ENCODE assay signal across 26 cellular contexts in the genomic region with DNA sequence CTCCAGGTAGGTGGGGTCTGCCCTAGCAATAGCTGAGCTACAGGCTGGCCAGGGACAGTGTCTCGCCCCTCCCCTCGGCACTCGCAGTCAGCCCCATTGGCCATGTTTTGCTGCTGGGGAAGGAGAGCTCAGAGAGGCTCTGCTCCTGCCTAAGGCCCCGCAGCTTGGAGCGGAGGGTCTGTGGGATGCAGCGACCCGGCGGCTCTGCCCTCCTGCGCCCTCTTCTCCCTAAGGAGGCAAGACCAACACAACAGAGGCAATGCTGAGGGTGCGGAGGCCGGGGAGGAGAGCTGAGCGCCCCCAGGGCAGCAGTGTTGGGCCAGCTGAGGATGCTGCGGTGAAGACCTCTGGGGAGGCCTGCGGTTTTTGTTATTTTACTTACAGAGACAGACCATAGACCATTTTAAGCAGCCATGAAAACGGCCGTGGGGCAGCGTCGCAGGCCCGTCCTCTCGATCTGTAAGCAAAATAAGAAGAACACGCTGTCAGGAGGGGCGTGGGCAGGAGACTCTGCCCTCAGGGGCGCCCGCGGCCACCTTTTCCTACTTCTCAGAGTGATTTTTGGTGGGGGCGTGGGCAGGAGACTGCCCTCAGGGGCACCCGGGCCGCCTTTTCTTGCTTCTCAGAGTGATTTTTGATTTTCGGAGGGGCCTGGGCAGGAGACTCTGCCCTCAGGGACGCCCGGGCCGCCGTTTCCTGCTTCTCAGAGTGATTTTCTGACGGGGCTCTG. TPM values are rescaled to one million over a fixed set of nuclear protein-coding genes. Genes with fewer than 3 reads are reported as not detected.
A peak's percentile ranks its signal among the peaks of the same experiment; 100 is the strongest.
DNase-seq lines count a peak whose midpoint lies in the region; ATAC-seq, FAIRE-seq and TF ChIP-seq lines count a peak whose summit lies in the region.
"Had no signal": no experiment of that assay in that cellular context is flagged by ENCODE, and none has a peak within 500 bp of the region (broad histone marks: within the 10 kb centered on the region; RNA-seq: fewer than 3 reads in every experiment).

No MANE protein-coding gene starts in this region.

- BruUV-seq in HepG2 (replicated peaks; lab: Mats Ljungman, UMichigan) = no TSS peak
- no TSS peak for BruUV-seq in K562 (replicated peaks; lab: Mats Ljungman, UMichigan)

- no peak overlapping the region for H2BK120ac ChIP-seq in neuronal stem cell (ENCODE audit: low read depth, low read length)

- no peaks in the 10 kb centered on the region for H3K79me2 ChIP-seq in HepG2 (ENCODE audit: insufficient read depth, low read length)
- H3K79me2 ChIP-seq in K562 (ENCODE audit: control insufficient read depth, insufficient read depth, low read length) = peaks cover 46% of the 10 kb centered on the region

- CTCF ChIA-PET in HepG2 (lab: Yijun Ruan, JAX; ENCODE audit: low intra/inter-chr PET ratio, low total read pairs) (no interaction called here), K562 (lab: Yijun Ruan, JAX; ENCODE audit: low intra/inter-chr PET ratio) (no interaction called here)

- no peak overlapping the region for H3K23ac ChIP-seq in neuronal stem cell (ENCODE audit: low read depth, low read length, poor library complexity)

- H3K9me3 ChIP-seq in HepG2 (ENCODE audit: low read length) (no peaks in the 10 kb centered on the region), right lobe of liver (no peaks in the 10 kb centered on the region), K562 (replicated peaks; ENCODE audit: control insufficient read depth, insufficient read depth, low read depth, low read length) (peaks cover under 1% of the 10 kb centered on the region; the same call in 1 of the 2 replicates), neuronal stem cell (replicated peaks in 1 of 2; ENCODE audit: control insufficient read depth in 2 of 2, insufficient read depth in 1 of 2, low read depth in 1 of 2, low read length in 2 of 2) (no peaks in the 10 kb centered on the region), skeletal muscle tissue (ENCODE audit: control insufficient read depth in 3 of 3, low read length in 3 of 3) (no peaks in the 10 kb centered on the region)
- H3K9me3 ChIP-seq: A549 had no signal

- H2AK5ac ChIP-seq in neuronal stem cell (ENCODE audit: low read depth, low read length) = peak overlapping the region; percentile 56

- intact Hi-C loops in HepG2 (cut with micrococcal nuclease; ENCODE audit: unreplicated experiment) = no loop called here
- intact Hi-C loops in right lobe of liver (cut with DNase I) = no loop called here
- intact Hi-C loops in K562 (cut with micrococcal nuclease) = no loop called here
- intact Hi-C loops in posterior cingulate gyrus (cut with DNase I) = no loop called here

- TF ChIP-seq CTCF in HepG2 (CRISPR knock-in tag; IDR thresholded peaks at IDR 0.05) = no peak
- no peak for TF ChIP-seq CTCF in right lobe of liver (IDR thresholded peaks at IDR 0.05)
- no peak for TF ChIP-seq CTCF in K562 (IDR thresholded peaks at IDR 0.05 in 2 of 3, conservative IDR thresholded peaks at IDR 0.05 in 1 of 3; ENCODE audit: insufficient read depth in 2 of 3, low read depth in 1 of 3, low read length in 3 of 3)

- TF ChIP-seq POLR2A in HepG2 (IDR thresholded peaks at IDR 0.05; ENCODE audit: insufficient read depth in 1 of 2, low read depth in 2 of 2, low read length in 2 of 2) (no peak), right lobe of liver (IDR thresholded peaks at IDR 0.05) (no peak), K562 (conservative IDR thresholded peaks at IDR 0.05) (no peak)

- H2BK15ac ChIP-seq in neuronal stem cell (ENCODE audit: low read length) = no peak overlapping the region

- 27% methylated on average over 22 of the region's 34 CpGs for WGBS in HepG2 (ENCODE audit: low lambda C conversion rate)
- 69% methylated on average over 9 of the region's 34 CpGs for WGBS in right lobe of liver (ENCODE audit: insufficient coverage, low coverage, low lambda C conversion rate, missing lambda C conversion rate)
- 96% methylated on average over 28 of the region's 34 CpGs for WGBS in K562 (ENCODE audit: insufficient coverage, low coverage, missing lambda C conversion rate)
- WGBS in neuronal stem cell (ENCODE audit: extremely low coverage in 2 of 2, insufficient read length in 2 of 2, insufficient replicate concordance in 1 of 2), 2 donors = no CpG with 5 or more reads among the region's 34 CpGs

- H4K91ac ChIP-seq in neuronal stem cell (ENCODE audit: low read depth, low read length, poor library complexity) = no peak overlapping the region

- ATAC-seq in HepG2 (no peak), right lobe of liver (no peak), K562 (no peak)
- ATAC-seq: A549 had no signal

- peak overlapping the region; percentile 95 for H3K4ac ChIP-seq in neuronal stem cell (ENCODE audit: low read length)

- peaks cover 10% of the 10 kb centered on the region for H3K4me1 ChIP-seq in HepG2 (ENCODE audit: insufficient read depth, low read length)
- no peaks in the 10 kb centered on the region for H3K4me1 ChIP-seq in right lobe of liver
- peaks cover 0 to 60% of the 10 kb centered on the region in 2 experiments; a peak in 2 of 5 replicates for H3K4me1 ChIP-seq in K562 (replicated peaks in 1 of 2; ENCODE audit: control insufficient read depth in 2 of 2, insufficient read depth in 2 of 2, low read length in 2 of 2)
- H3K4me1 ChIP-seq in neuronal stem cell (ENCODE audit: control insufficient read depth in 2 of 2, insufficient read depth in 1 of 2, low read depth in 1 of 2, low read length in 2 of 2) = no peaks in the 10 kb centered on the region
- peaks cover 32 to 57% (median 49%) of the 10 kb centered on the region in 3 donors for H3K4me1 ChIP-seq in skeletal muscle tissue (ENCODE audit: control insufficient read depth in 3 of 3, insufficient read depth in 3 of 3, low read length in 3 of 3)
- H3K4me1 ChIP-seq: A549 had no signal

- peak overlapping the region; percentile 71 for H3K18ac ChIP-seq in neuronal stem cell (ENCODE audit: low read length)

- no peak overlapping the region for H3K14ac ChIP-seq in neuronal stem cell (ENCODE audit: low read length)

- no peak for TF ChIP-seq EP300 in HepG2 (IDR thresholded peaks at IDR 0.05; ENCODE audit: low read depth in 2 of 2, low read length in 2 of 2)
- TF ChIP-seq EP300 in HepG2 (CRISPR knock-in tag; IDR thresholded peaks at IDR 0.05; ENCODE audit: borderline replicate concordance) = no peak
- TF ChIP-seq EP300 in K562 (IDR thresholded peaks at IDR 0.05; ENCODE audit: low read length) = no peak

- DNase-seq in HepG2 (ENCODE audit: low spot score) = no peak
- DNase-seq in right lobe of liver = no peak
- DNase-seq in K562 (ENCODE audit: extremely low read depth in 1 of 4, low spot score in 3 of 4) = no peak
- DNase-seq in neuronal stem cell (ENCODE audit: low spot score) = no peak
- no peak for DNase-seq in ureter (ENCODE audit: low spot score)
- no peak for DNase-seq in AG08395 (ENCODE audit: low spot score)
- no peak for DNase-seq in posterior cingulate gyrus
- DNase-seq: 8988T; ACHN; CD4-positive, alpha-beta T cell; CD8-positive, alpha-beta memory T cell; DMS53; DMS79 treated with DMSO at 0.1 percent for 48 hours; GF-D8; GOT3; H7; HCEC 1CT had no signal

- no peak overlapping the region for H3K9ac ChIP-seq in HepG2 (ENCODE audit: insufficient read depth, low read depth, low read length)
- H3K9ac ChIP-seq in K562 (ENCODE audit: insufficient read depth in 1 of 2, low read depth in 2 of 2, low read length in 2 of 2) = no peak overlapping the region
- H3K9ac ChIP-seq in neuronal stem cell (ENCODE audit: low read depth, low read length, poor library complexity) = no peak overlapping the region
- H3K9ac ChIP-seq in skeletal muscle tissue (ENCODE audit: low read depth in 1 of 3, low read length in 3 of 3) = peak overlapping the region in 1 of 3 donors; percentile 89

- H4K20me1 ChIP-seq in HepG2 (ENCODE audit: insufficient read depth, low read length) (no peaks in the 10 kb centered on the region; the same call in 1 of the 2 replicates), K562 (replicated peaks; ENCODE audit: control insufficient read depth, insufficient read depth, low read length) (peaks cover 4% of the 10 kb centered on the region; the same call in 1 of the 2 replicates)

- FAIRE-seq in HepG2 (lab: Jason Lieb, UNC) (no peak), K562 (lab: Jason Lieb, UNC) (no peak)
- FAIRE-seq: A549, D721Med, GM12891, GM18507 had no signal

- H4K8ac ChIP-seq in neuronal stem cell (ENCODE audit: low read depth, low read length) = no peak overlapping the region

- no peaks in the 10 kb centered on the region for H3K9me1 ChIP-seq in K562 (ENCODE audit: control insufficient read depth, insufficient read depth, low read length)

- in situ Hi-C loops in HepG2 (cut with HindIII; ENCODE audit: extremely low pct_ligation_motif_present, low pct_unique_long_range_greater_than_20kb) = no loop called here
- in situ Hi-C loops in K562 (cut with MboI) = no loop called here

- H2BK5ac ChIP-seq in neuronal stem cell (ENCODE audit: low read length) = no peak overlapping the region

- no peak overlapping the region for H3K27ac ChIP-seq in HepG2 (ENCODE audit: extremely low read length, insufficient read depth, low read length)
- no peak overlapping the region for H3K27ac ChIP-seq in right lobe of liver
- no peak overlapping the region for H3K27ac ChIP-seq in K562 (ENCODE audit: extremely low read depth, low read depth, low read length)
- H3K27ac ChIP-seq in neuronal stem cell (replicated peaks; ENCODE audit: low read length) = no peak overlapping the region
- peak overlapping the region; percentile 94 for H3K27ac ChIP-seq in skeletal muscle tissue (ENCODE audit: low read depth, low read length)
- H3K27ac ChIP-seq: A549 had no signal

- peaks cover 58 to 96% of the 10 kb centered on the region in 2 experiments for H3K27me3 ChIP-seq in HepG2 (ENCODE audit: control insufficient read depth in 1 of 2, insufficient read depth in 2 of 2, low read length in 2 of 2)
- H3K27me3 ChIP-seq in right lobe of liver = no peaks in the 10 kb centered on the region
- H3K27me3 ChIP-seq in K562 (ENCODE audit: control insufficient read depth in 2 of 2, insufficient read depth in 2 of 2, low read length in 2 of 2) = no peaks in the 10 kb centered on the region
- peaks cover 0 to 42% (median 0%) of the 10 kb centered on the region in 3 experiments for H3K27me3 ChIP-seq in neuronal stem cell (ENCODE audit: control insufficient read depth in 3 of 3, insufficient read depth in 3 of 3, low read depth in 1 of 3, low read length in 3 of 3)
- no peaks in the 10 kb centered on the region for H3K27me3 ChIP-seq in skeletal muscle tissue (ENCODE audit: control insufficient read depth in 3 of 3, insufficient read depth in 3 of 3, low read length in 3 of 3)

- H2AFZ ChIP-seq in HepG2 (ENCODE audit: low read length) (no peak overlapping the region), K562 (ENCODE audit: low read depth, low read length) (no peak overlapping the region), neuronal stem cell (ENCODE audit: low read length) (no peak overlapping the region)

- POLR2A ChIA-PET in HepG2 (lab: Yijun Ruan, JAX) = no interaction called here
- POLR2A ChIA-PET in K562 (lab: Yijun Ruan, JAX) = interaction anchor here (0.6 kb wide), 1 partner anchor 180 kb away, joined by 4 read pairs; no protein-coding TSS in a partner anchor

- H3K4me2 ChIP-seq in HepG2 (ENCODE audit: low read depth, low read length) (no peak overlapping the region), K562 (ENCODE audit: insufficient read depth, low read length) (no peak overlapping the region), neuronal stem cell (ENCODE audit: insufficient read depth, low read length, poor library complexity, severe bottlenecking) (no peak overlapping the region)
- H3K4me2 ChIP-seq: A549 had no signal

- H3K4me3 ChIP-seq in HepG2 (replicated peaks in 1 of 3; ENCODE audit: insufficient read depth in 1 of 3, low read depth in 2 of 3, low read length in 3 of 3) (no peak overlapping the region), right lobe of liver (no peak overlapping the region), K562 (no peak overlapping the region), neuronal stem cell (ENCODE audit: low read length in 2 of 2) (no peak overlapping the region), skeletal muscle tissue (ENCODE audit: low read length in 3 of 3) (peak overlapping the region in 1 of 3 donors; percentile 79)
- H3K4me3 ChIP-seq: A549 had no signal

- peak overlapping the region; percentile 41 for H2BK12ac ChIP-seq in neuronal stem cell (ENCODE audit: low read length)

- H3K36me3 ChIP-seq in HepG2 (replicated peaks in 1 of 2; ENCODE audit: control insufficient read depth in 1 of 2, insufficient read depth in 2 of 2, low read length in 2 of 2) (no peaks in the 10 kb centered on the region), right lobe of liver (no peaks in the 10 kb centered on the region), K562 (ENCODE audit: control insufficient read depth, insufficient read depth, low read length) (peaks cover 91% of the 10 kb centered on the region; the same call in 2 of the 3 replicates), neuronal stem cell (replicated peaks in 1 of 2; ENCODE audit: control insufficient read depth in 2 of 2, insufficient read depth in 2 of 2, low read length in 2 of 2) (no peaks in the 10 kb centered on the region), skeletal muscle tissue (ENCODE audit: control insufficient read depth in 3 of 3, insufficient read depth in 3 of 3, low read length in 3 of 3) (peaks cover 0 to 11% (median 7%) of the 10 kb centered on the region in 3 donors)

- H3K79me1 ChIP-seq in neuronal stem cell (ENCODE audit: low read depth, low read length) = no peaks in the 10 kb centered on the region

- TF ChIP-seq RAD21 in HepG2 (CRISPR knock-in tag; IDR thresholded peaks at IDR 0.05) = no peak
- TF ChIP-seq RAD21 in K562 (CRISPR knock-in tag; conservative IDR thresholded peaks at IDR 0.05 in 1 of 2, IDR thresholded peaks at IDR 0.05 in 1 of 2) = no peak

RNA-seq across cellular contexts. Expression of gene PABPN1L, which starts 31.4 kb away (rescaled TPM):
- total RNA-seq in HepG2 (2016; rRNA removed; fragmentation: Illumina TruSeq; extraction: Trizol) (not detected in 2 replicates), right lobe of liver (under 1 TPM in 1 of 6 experiments, not detected in 5; 0.37 TPM), K562 (2014; rRNA removed) (0.32 TPM in 1 of 2 replicates, not detected in the other), K562 (2014; rRNA removed; fragmentation: Illumina TruSeq; extraction: Trizol) (not detected in 2 replicates), K562 (2015; rRNA removed; fragmentation: Illumina TruSeq; extraction: Trizol) (0.19 TPM in 1 of 2 replicates, not detected in the other), K562 (2021) (0.29 TPM in 1 of 2 replicates, not detected in the other), skeletal muscle tissue (not detected), ureter (not detected)
- total RNA-seq in HepG2 (2016; cell fraction: cytosol; rRNA removed; fragmentation: Illumina TruSeq; extraction: Trizol; ENCODE audit: low read depth) = not detected in 2 replicates
- total RNA-seq in HepG2 (2016; cell fraction: insoluble cytoplasmic fraction; rRNA removed; fragmentation: Illumina TruSeq; extraction: Trizol) = not detected in 2 replicates
- total RNA-seq in HepG2 (2016; cell fraction: membrane; rRNA removed; fragmentation: Illumina TruSeq; extraction: Trizol) = not detected in 2 replicates
- total RNA-seq in HepG2 (2016; cell fraction: nucleus; rRNA removed; fragmentation: Illumina TruSeq; extraction: Trizol) = not detected in 2 replicates
- polyA plus RNA-seq in HepG2 (2011; rRNA removed) (not detected in 2 replicates), K562 (2011; rRNA removed) (not detected in 2 replicates), K562 (2014; fragmentation: Illumina TruSeq; extraction: Trizol) (not detected in 2 replicates), K562 (2014; fragmentation: Nextera tagmentation; extraction: Ambion mirVana) (not detected), K562 (2014; rRNA removed) (0.11 TPM in 1 of 2 replicates, not detected in the other)
- not detected in 2 replicates for polyA plus RNA-seq in HepG2 (2011; cell fraction: cytosol; rRNA removed)
- not detected in 2 replicates for polyA plus RNA-seq in HepG2 (2011; cell fraction: nucleus; rRNA removed)
- polyA plus RNA-seq in HepG2 (2012) = not detected in 2 replicates
- polyA plus RNA-seq in HepG2 (2016; cell fraction: cytosol; fragmentation: Illumina TruSeq; extraction: Trizol; ENCODE audit: low read depth) = not detected in 2 replicates
- not detected in 2 replicates for polyA plus RNA-seq in HepG2 (2016; cell fraction: insoluble cytoplasmic fraction; fragmentation: Illumina TruSeq; extraction: Trizol; ENCODE audit: low read depth)
- polyA plus RNA-seq in HepG2 (2016; cell fraction: membrane; fragmentation: Illumina TruSeq; extraction: Trizol; ENCODE audit: low read depth) = not detected in 2 replicates
- polyA plus RNA-seq in HepG2 (2016; cell fraction: nucleus; fragmentation: Illumina TruSeq; extraction: Trizol; ENCODE audit: insufficient read depth, low read depth) = not detected in 2 replicates
- polyA minus RNA-seq in HepG2 (2011; rRNA and poly(A)+ RNA removed; ENCODE audit: low replicate concordance) = not detected in 2 replicates
- polyA minus RNA-seq in HepG2 (2011; cell fraction: cytosol; rRNA and poly(A)+ RNA removed) = not detected in 2 replicates
- polyA minus RNA-seq in HepG2 (2011; cell fraction: nucleus; rRNA and poly(A)+ RNA removed) = not detected in 2 replicates
- total RNA-seq in K562 (2011; cell fraction: chromatin; rRNA removed; ENCODE audit: low replicate concordance) = 0.46 and 2.2 TPM in 2 replicates
- total RNA-seq in K562 (2011; cell fraction: nucleolus; rRNA removed) = 0.26 and 0.50 TPM in 2 replicates
- total RNA-seq in K562 (2011; cell fraction: nucleoplasm; rRNA removed) = 0.29 and 0.99 TPM in 2 replicates
- polyA plus RNA-seq in K562 (2011; cell fraction: cytosol; rRNA removed) = not detected in 2 replicates
- polyA plus RNA-seq in K562 (2011; cell fraction: nucleus; rRNA removed) = 0.55 and 0.58 TPM in 2 replicates
- 0.29 and 0.71 TPM in 2 replicates for polyA plus RNA-seq in K562 (2012)
- polyA minus RNA-seq in K562 (2011; rRNA and poly(A)+ RNA removed) = not detected in 2 replicates
- not detected in 2 replicates for polyA minus RNA-seq in K562 (2011; cell fraction: cytosol; rRNA and poly(A)+ RNA removed)
- polyA minus RNA-seq in K562 (2011; cell fraction: nucleus; rRNA and poly(A)+ RNA removed) = not detected in 2 replicates
- polyA plus RNA-seq in neuronal stem cell (2013, experiment 1 of 2) = not detected
- polyA plus RNA-seq in neuronal stem cell (2013, experiment 2 of 2) = not detected
- total RNA-seq: CD4-positive, alpha-beta T cell; CD8-positive, alpha-beta memory T cell; Daoy; G401; H7 had no signal
- polyA plus RNA-seq: A549; BJ; CD14-positive monocyte; CD8-positive, alpha-beta memory T cell had no signal

RNA-seq across cellular contexts. Expression of gene TRAPPC2L, which starts 40.9 kb away (rescaled TPM):
- 107 and 158 TPM in 2 replicates for total RNA-seq in HepG2 (2016; rRNA removed; fragmentation: Illumina TruSeq; extraction: Trizol)
- total RNA-seq in HepG2 (2016; cell fraction: cytosol; rRNA removed; fragmentation: Illumina TruSeq; extraction: Trizol; ENCODE audit: low read depth) = 39.7 and 49.5 TPM in 2 replicates
- 117 and 161 TPM in 2 replicates for total RNA-seq in HepG2 (2016; cell fraction: insoluble cytoplasmic fraction; rRNA removed; fragmentation: Illumina TruSeq; extraction: Trizol)
- 55.4 and 64.8 TPM in 2 replicates for total RNA-seq in HepG2 (2016; cell fraction: membrane; rRNA removed; fragmentation: Illumina TruSeq; extraction: Trizol)
- total RNA-seq in HepG2 (2016; cell fraction: nucleus; rRNA removed; fragmentation: Illumina TruSeq; extraction: Trizol) = 54.9 and 68.3 TPM in 2 replicates
- 94.9 and 96.3 TPM in 2 replicates for polyA plus RNA-seq in HepG2 (2011; rRNA removed)
- polyA plus RNA-seq in HepG2 (2011; cell fraction: cytosol; rRNA removed) = 49.7 and 65.0 TPM in 2 replicates
- polyA plus RNA-seq in HepG2 (2011; cell fraction: nucleus; rRNA removed) = 60.0 and 63.3 TPM in 2 replicates
- 72.5 and 94.4 TPM in 2 replicates for polyA plus RNA-seq in HepG2 (2012)
- 51.9 and 69.2 TPM in 2 replicates for polyA plus RNA-seq in HepG2 (2016; cell fraction: cytosol; fragmentation: Illumina TruSeq; extraction: Trizol; ENCODE audit: low read depth)
- 217 and 222 TPM in 2 replicates for polyA plus RNA-seq in HepG2 (2016; cell fraction: insoluble cytoplasmic fraction; fragmentation: Illumina TruSeq; extraction: Trizol; ENCODE audit: low read depth)
- 75.4 and 76.3 TPM in 2 replicates for polyA plus RNA-seq in HepG2 (2016; cell fraction: membrane; fragmentation: Illumina TruSeq; extraction: Trizol; ENCODE audit: low read depth)
- 124 and 134 TPM in 2 replicates for polyA plus RNA-seq in HepG2 (2016; cell fraction: nucleus; fragmentation: Illumina TruSeq; extraction: Trizol; ENCODE audit: insufficient read depth, low read depth)
- 63.0 and 105 TPM in 2 replicates for polyA minus RNA-seq in HepG2 (2011; rRNA and poly(A)+ RNA removed; ENCODE audit: low replicate concordance)
- polyA minus RNA-seq in HepG2 (2011; cell fraction: cytosol; rRNA and poly(A)+ RNA removed) = 10.9 and 13.1 TPM in 2 replicates
- polyA minus RNA-seq in HepG2 (2011; cell fraction: nucleus; rRNA and poly(A)+ RNA removed) = 45.4 and 54.3 TPM in 2 replicates
- total RNA-seq in right lobe of liver = 10 to 100 TPM; 15.1 to 25.5 (median 20.1) TPM
- 43.1 and 83.7 TPM in 2 replicates for total RNA-seq in K562 (2011; cell fraction: chromatin; rRNA removed; ENCODE audit: low replicate concordance)
- 64.3 and 69.7 TPM in 2 replicates for total RNA-seq in K562 (2011; cell fraction: nucleolus; rRNA removed)
- 53.0 and 53.7 TPM in 2 replicates for total RNA-seq in K562 (2011; cell fraction: nucleoplasm; rRNA removed)
- 60.4 and 77.5 TPM in 2 replicates for total RNA-seq in K562 (2014; rRNA removed)
- total RNA-seq in K562 (2014; rRNA removed; fragmentation: Illumina TruSeq; extraction: Trizol) = 92.6 and 126 TPM in 2 replicates
- total RNA-seq in K562 (2015; rRNA removed; fragmentation: Illumina TruSeq; extraction: Trizol) = 61.1 and 69.1 TPM in 2 replicates
- total RNA-seq in K562 (2021) = 89.1 and 92.6 TPM in 2 replicates
- polyA plus RNA-seq in K562 (2011; rRNA removed) = 124 and 163 TPM in 2 replicates
- 94.2 and 150 TPM in 2 replicates for polyA plus RNA-seq in K562 (2011; cell fraction: cytosol; rRNA removed)
- polyA plus RNA-seq in K562 (2011; cell fraction: nucleus; rRNA removed) = 96.2 and 120 TPM in 2 replicates
- polyA plus RNA-seq in K562 (2012) = 69.9 and 168 TPM in 2 replicates
- 97.5 and 104 TPM in 2 replicates for polyA plus RNA-seq in K562 (2014; fragmentation: Illumina TruSeq; extraction: Trizol)
- 100 to 1,000 TPM; 345 to 398 TPM for polyA plus RNA-seq in K562 (2014; fragmentation: Nextera tagmentation; extraction: Ambion mirVana)
- polyA plus RNA-seq in K562 (2014; rRNA removed) = 92.4 and 99.1 TPM in 2 replicates
- 28.3 and 55.3 TPM in 2 replicates for polyA minus RNA-seq in K562 (2011; rRNA and poly(A)+ RNA removed)
- polyA minus RNA-seq in K562 (2011; cell fraction: cytosol; rRNA and poly(A)+ RNA removed) = 24.9 and 30.9 TPM in 2 replicates
- polyA minus RNA-seq in K562 (2011; cell fraction: nucleus; rRNA and poly(A)+ RNA removed) = 30.4 and 33.3 TPM in 2 replicates
- 57.0 TPM for polyA plus RNA-seq in neuronal stem cell (2013, experiment 1 of 2)
- polyA plus RNA-seq in neuronal stem cell (2013, experiment 2 of 2) = 58.2 TPM
- total RNA-seq in skeletal muscle tissue = 29.2 TPM
- total RNA-seq in ureter = 55.3 TPM

RNA-seq across cellular contexts. Expression of gene GALNS, which starts 41.1 kb away (rescaled TPM):
- total RNA-seq in HepG2 (2016; rRNA removed; fragmentation: Illumina TruSeq; extraction: Trizol) = 2.8 and 9.2 TPM in 2 replicates
- 3.6 and 3.7 TPM in 2 replicates for total RNA-seq in HepG2 (2016; cell fraction: cytosol; rRNA removed; fragmentation: Illumina TruSeq; extraction: Trizol; ENCODE audit: low read depth)
- 2.6 and 11.0 TPM in 2 replicates for total RNA-seq in HepG2 (2016; cell fraction: insoluble cytoplasmic fraction; rRNA removed; fragmentation: Illumina TruSeq; extraction: Trizol)
- 4.2 and 5.1 TPM in 2 replicates for total RNA-seq in HepG2 (2016; cell fraction: membrane; rRNA removed; fragmentation: Illumina TruSeq; extraction: Trizol)
- total RNA-seq in HepG2 (2016; cell fraction: nucleus; rRNA removed; fragmentation: Illumina TruSeq; extraction: Trizol) = 12.2 and 14.1 TPM in 2 replicates
- polyA plus RNA-seq in HepG2 (2011; rRNA removed) = 9.5 and 9.8 TPM in 2 replicates
- 7.1 and 10.3 TPM in 2 replicates for polyA plus RNA-seq in HepG2 (2011; cell fraction: cytosol; rRNA removed)
- 30.6 and 39.2 TPM in 2 replicates for polyA plus RNA-seq in HepG2 (2011; cell fraction: nucleus; rRNA removed)
- polyA plus RNA-seq in HepG2 (2012) = 8.2 and 13.0 TPM in 2 replicates
- polyA plus RNA-seq in HepG2 (2016; cell fraction: cytosol; fragmentation: Illumina TruSeq; extraction: Trizol; ENCODE audit: low read depth) = 2.4 and 2.8 TPM in 2 replicates
- 4.4 and 4.7 TPM in 2 replicates for polyA plus RNA-seq in HepG2 (2016; cell fraction: insoluble cytoplasmic fraction; fragmentation: Illumina TruSeq; extraction: Trizol; ENCODE audit: low read depth)
- polyA plus RNA-seq in HepG2 (2016; cell fraction: membrane; fragmentation: Illumina TruSeq; extraction: Trizol; ENCODE audit: low read depth) = 4.1 and 4.7 TPM in 2 replicates
- 27.3 and 29.9 TPM in 2 replicates for polyA plus RNA-seq in HepG2 (2016; cell fraction: nucleus; fragmentation: Illumina TruSeq; extraction: Trizol; ENCODE audit: insufficient read depth, low read depth)
- polyA minus RNA-seq in HepG2 (2011; rRNA and poly(A)+ RNA removed; ENCODE audit: low replicate concordance) = 11.5 and 13.9 TPM in 2 replicates
- polyA minus RNA-seq in HepG2 (2011; cell fraction: cytosol; rRNA and poly(A)+ RNA removed) = 5.2 and 6.1 TPM in 2 replicates
- 13.4 and 18.0 TPM in 2 replicates for polyA minus RNA-seq in HepG2 (2011; cell fraction: nucleus; rRNA and poly(A)+ RNA removed)
- 10 to 100 TPM in 5 of 6 experiments, 1 to 10 TPM in 1; 9.2 to 20.6 (median 16.5) TPM for total RNA-seq in right lobe of liver
- total RNA-seq in K562 (2011; cell fraction: chromatin; rRNA removed; ENCODE audit: low replicate concordance) = 69.8 and 180 TPM in 2 replicates
- 70.5 and 71.6 TPM in 2 replicates for total RNA-seq in K562 (2011; cell fraction: nucleolus; rRNA removed)
- 50.8 and 56.2 TPM in 2 replicates for total RNA-seq in K562 (2011; cell fraction: nucleoplasm; rRNA removed)
- 3.4 and 5.4 TPM in 2 replicates for total RNA-seq in K562 (2014; rRNA removed)
- total RNA-seq in K562 (2014; rRNA removed; fragmentation: Illumina TruSeq; extraction: Trizol) = 2.4 and 4.1 TPM in 2 replicates
- 5.6 and 5.9 TPM in 2 replicates for total RNA-seq in K562 (2015; rRNA removed; fragmentation: Illumina TruSeq; extraction: Trizol)
- 12.3 and 13.2 TPM in 2 replicates for total RNA-seq in K562 (2021)
- polyA plus RNA-seq in K562 (2011; rRNA removed) = 3.9 and 4.3 TPM in 2 replicates
- polyA plus RNA-seq in K562 (2011; cell fraction: cytosol; rRNA removed) = 3.9 and 9.1 TPM in 2 replicates
- polyA plus RNA-seq in K562 (2011; cell fraction: nucleus; rRNA removed) = 20.2 and 34.5 TPM in 2 replicates
- 11.1 and 16.0 TPM in 2 replicates for polyA plus RNA-seq in K562 (2012)
- 6.0 and 7.0 TPM in 2 replicates for polyA plus RNA-seq in K562 (2014; fragmentation: Illumina TruSeq; extraction: Trizol)
- under 1 TPM; 0.38 to 0.63 TPM for polyA plus RNA-seq in K562 (2014; fragmentation: Nextera tagmentation; extraction: Ambion mirVana)
- 6.7 and 8.6 TPM in 2 replicates for polyA plus RNA-seq in K562 (2014; rRNA removed)
- 1.9 and 3.7 TPM in 2 replicates for polyA minus RNA-seq in K562 (2011; rRNA and poly(A)+ RNA removed)
- 3.2 and 3.3 TPM in 2 replicates for polyA minus RNA-seq in K562 (2011; cell fraction: cytosol; rRNA and poly(A)+ RNA removed)
- 7.0 and 7.8 TPM in 2 replicates for polyA minus RNA-seq in K562 (2011; cell fraction: nucleus; rRNA and poly(A)+ RNA removed)
- 9.6 TPM for polyA plus RNA-seq in neuronal stem cell (2013, experiment 1 of 2)
- 9.1 TPM for polyA plus RNA-seq in neuronal stem cell (2013, experiment 2 of 2)
- 9.9 TPM for total RNA-seq in skeletal muscle tissue
- 44.4 TPM for total RNA-seq in ureter

Comparison
In these comparisons a context has a peak if more than half of its experiments do, and no peak if none do; other contexts are left out.
1. Of the 241 proteins assayed by ChIP-seq in both HepG2 and K562: peak only in HepG2: ZFP91; only in K562: POLR2G, RBM22 and ZFP36; in both: none; in neither: 237.